18 cellular contexts compared by ENCODE assay signal in the genomic region with DNA sequence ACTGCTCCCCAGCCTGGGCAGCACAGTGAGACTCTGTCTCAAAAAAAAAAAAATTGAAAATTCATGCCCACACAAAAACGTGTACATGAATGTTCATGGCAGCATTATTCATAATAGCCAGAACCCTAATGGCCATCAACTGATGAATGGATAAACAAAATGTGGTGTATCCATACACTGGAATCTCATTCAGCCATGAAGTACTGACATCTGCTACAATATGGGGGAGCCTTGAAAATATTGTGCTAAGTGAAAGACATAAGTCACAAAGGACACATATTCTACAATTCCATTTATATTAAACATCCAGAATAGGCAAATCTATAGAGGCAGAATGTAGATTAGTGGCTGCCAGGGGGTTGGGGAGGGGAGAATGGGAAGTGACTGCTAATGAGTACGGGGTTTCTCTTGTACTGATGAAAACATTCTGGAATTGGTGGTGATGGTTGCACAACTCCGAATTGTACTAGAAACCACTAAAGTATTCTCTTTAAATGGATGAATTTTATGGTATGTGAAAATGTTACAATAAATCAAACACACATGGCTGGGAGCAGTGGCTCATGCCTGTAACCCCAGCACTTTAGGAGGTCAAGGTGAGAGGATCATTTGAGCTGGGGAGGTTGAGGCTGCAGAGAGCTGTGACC. TPM values are rescaled to one million over a fixed set of nuclear protein-coding genes. Genes with fewer than 3 reads are reported as not detected.
DNase-seq lines count a peak whose midpoint lies in the region; ATAC-seq and TF ChIP-seq lines count a peak whose summit lies in the region.
"Had no signal": no experiment of that assay in that cellular context is flagged by ENCODE, and none has a peak within 500 bp of the region (broad histone marks: within the 10 kb centered on the region; RNA-seq: fewer than 3 reads in every experiment).

No MANE protein-coding gene starts in this region.

- intact Hi-C loops in left ventricle myocardium superior (cut with micrococcal nuclease): no loop called here

- H3K4me1 ChIP-seq in HEK293 (ENCODE audit: control insufficient read depth, insufficient read depth, low read length): no peaks in the 10 kb centered on the region
- H3K4me1 ChIP-seq in adipocyte (ENCODE audit: control insufficient read depth, insufficient read depth, low read length): no peaks in the 10 kb centered on the region
- no peaks in the 10 kb centered on the region for H3K4me1 ChIP-seq in endodermal cell (ENCODE audit: control insufficient read depth, insufficient read depth, low read length)
- H3K4me1 ChIP-seq: BLaER1 treated with 17β-estradiol and CSF1 and Interleukin-3, amounts not matched to agents 10 nM and 100 nM had no signal

- H3K36me3 Mint-ChIP-seq in endodermal cell (ENCODE audit: low read depth): peaks cover 3% of the 10 kb centered on the region
- H3K36me3 Mint-ChIP-seq: CD8-positive, alpha-beta T cell had no signal

- H3K36me3 ChIP-seq in HEK293 (ENCODE audit: control insufficient read depth in 2 of 2, insufficient read depth in 1 of 2, low read length in 2 of 2): no peaks in the 10 kb centered on the region
- H3K36me3 ChIP-seq in adipocyte (ENCODE audit: control insufficient read depth, insufficient read depth, low read length, severe bottlenecking): no peaks in the 10 kb centered on the region
- no peaks in the 10 kb centered on the region for H3K36me3 ChIP-seq in endodermal cell (ENCODE audit: control insufficient read depth, insufficient read depth, low read length)
- H3K36me3 ChIP-seq: BLaER1 treated with 17β-estradiol and CSF1 and Interleukin-3, amounts not matched to agents 10 nM and 100 nM had no signal

- no peak overlapping the region for H3K27ac Mint-ChIP-seq in endodermal cell
- H3K27ac Mint-ChIP-seq: B cell; CD8-positive, alpha-beta T cell; H9 had no signal

- ATAC-seq in GM21526 (IDR thresholded peaks at IDR 0.05; ENCODE audit: low FRiP score, unreplicated experiment) (no peak), left ventricle myocardium superior (no peak), HG02759 (IDR thresholded peaks at IDR 0.05; ENCODE audit: unreplicated experiment) (no peak)
- ATAC-seq: CD8-positive, alpha-beta T cell had no signal

- DNase-seq in AG10803 (ENCODE audit: low read depth) (peak; percentile 36), adipocyte (ENCODE audit: low read depth) (peak; percentile 53), endodermal cell (peak; percentile 5), left ventricle myocardium superior (no peak), NCI-H1930 (lab: John Stamatoyannopoulos, UW) (no peak)
- DNase-seq: 8988T; Calu3; CD8-positive, alpha-beta T cell; DMS79 treated with DMSO at 0.1 percent for 48 hours; EL; GOT3; H9 had no signal

- no peak overlapping the region for H3K4me3 Mint-ChIP-seq in endodermal cell
- H3K4me3 Mint-ChIP-seq: B cell; CD8-positive, alpha-beta T cell; H9 had no signal

- no peaks in the 10 kb centered on the region for H3K27me3 ChIP-seq in adipocyte (replicated peaks; ENCODE audit: control insufficient read depth, insufficient read depth, low read length)
- H3K27me3 ChIP-seq in endodermal cell (ENCODE audit: control insufficient read depth, insufficient read depth, low read length, poor library complexity, severe bottlenecking): no peaks in the 10 kb centered on the region
- H3K27me3 ChIP-seq: BLaER1 treated with 17β-estradiol and CSF1 and Interleukin-3, amounts not matched to agents 10 nM and 100 nM had no signal

- no peaks in the 10 kb centered on the region for H3K9me3 ChIP-seq in HEK293 (ENCODE audit: control insufficient read depth, insufficient read depth, low read depth, low read length)
- H3K9me3 ChIP-seq in adipocyte (ENCODE audit: control insufficient read depth, low read length): peaks cover 5% of the 10 kb centered on the region
- H3K9me3 ChIP-seq in endodermal cell (ENCODE audit: control insufficient read depth, low read length): peaks cover 5% of the 10 kb centered on the region

- H3K27ac ChIP-seq in HEK293 (ENCODE audit: extremely low read depth, low read depth, low read length) (no peak overlapping the region), endodermal cell (ENCODE audit: low read depth, low read length) (no peak overlapping the region)
- H3K27ac ChIP-seq: BLaER1 treated with 17β-estradiol and CSF1 and Interleukin-3, amounts not matched to agents 10 nM and 100 nM had no signal

- no peak overlapping the region for H3K9ac ChIP-seq in adipocyte (ENCODE audit: low read length)
- H3K9ac ChIP-seq in endodermal cell (ENCODE audit: extremely low read depth, low read length, poor library complexity, severe bottlenecking): no peak overlapping the region
- H3K9ac ChIP-seq: BLaER1 treated with 17β-estradiol and CSF1 and Interleukin-3, amounts not matched to agents 10 nM and 100 nM had no signal

- no peaks in the 10 kb centered on the region for H3K4me1 Mint-ChIP-seq in endodermal cell
- H3K4me1 Mint-ChIP-seq: B cell, H9 had no signal

- peaks cover 2% of the 10 kb centered on the region for H3K27me3 Mint-ChIP-seq in endodermal cell (ENCODE audit: insufficient read depth)
- H3K27me3 Mint-ChIP-seq: B cell had no signal

- TF ChIP-seq CTCF in AG10803 (conservative IDR thresholded peaks at IDR 0.05; ENCODE audit: low read length) (no peak), HEK293 (tag by site-specific recombination; IDR thresholded peaks at IDR 0.05) (no peak), endodermal cell (conservative IDR thresholded peaks at IDR 0.05) (no peak)

- H3K4me3 ChIP-seq in AG10803 (ENCODE audit: low read length) (no peak overlapping the region), HEK293 (ENCODE audit: low read depth, low read length) (no peak overlapping the region), adipocyte (ENCODE audit: low read length) (no peak overlapping the region), endodermal cell (ENCODE audit: low read length) (no peak overlapping the region)
- H3K4me3 ChIP-seq: BLaER1 treated with 17β-estradiol and CSF1 and Interleukin-3, amounts not matched to agents 10 nM and 100 nM had no signal

- peaks cover 14% of the 10 kb centered on the region for H3K9me3 Mint-ChIP-seq in endodermal cell
- H3K9me3 Mint-ChIP-seq: CD8-positive, alpha-beta T cell had no signal

- POLR2A ChIA-PET in HEK293 (lab: Yijun Ruan, JAX): no interaction called here

- WGBS in endodermal cell (ENCODE audit: insufficient coverage in 1 of 2, insufficient read length in 1 of 2), 2 experiments: 83 to 100% methylated on average over 2 to 3 of the region's 3 CpGs

- CTCF ChIA-PET in HEK293 (lab: Yijun Ruan, JAX): interaction anchor here (1.4 kb wide), 1 partner anchor 43 kb away, joined by 3 read pairs; no protein-coding TSS in a partner anchor

TF ChIP-seq in HEK293, 187 proteins besides CTCF, POLR2A, EP300 and RAD21:
- TF ChIP-seq PRDM4 (tag by site-specific recombination; IDR thresholded peaks at IDR 0.05) (peak; percentile 70), ZBTB20 (tag by site-specific recombination; IDR thresholded peaks at IDR 0.05) (no peak), ZNF121 (tag by site-specific recombination; IDR thresholded peaks at IDR 0.05) (peak; percentile 60; the same call in 1 of the 2 replicates), ZNF10 (tag by site-specific recombination; IDR thresholded peaks at IDR 0.05) (peak; percentile 84), ZSCAN16 (tag by site-specific recombination; IDR thresholded peaks at IDR 0.05) (no peak)

RNA-seq across cellular contexts. Expression of gene KCNN3, which starts 33.0 kb away (rescaled TPM):
- total RNA-seq in endodermal cell: under 1 TPM; 0.57 to 0.75 TPM
- polyA plus RNA-seq in endodermal cell (2013, experiment 1 of 2): 4.5 TPM
- polyA plus RNA-seq in endodermal cell (2013, experiment 2 of 2): 5.8 TPM
- total RNA-seq in left ventricle myocardium superior: 4.0 TPM
- total RNA-seq: Calu3, HT-29 had no signal

RNA-seq across cellular contexts. Expression of gene PMVK, which starts 33.5 kb away (rescaled TPM):
- total RNA-seq in endodermal cell: 10 to 100 TPM; 16.0 to 16.4 TPM
- polyA plus RNA-seq in endodermal cell (2013, experiment 1 of 2): 28.1 TPM
- polyA plus RNA-seq in endodermal cell (2013, experiment 2 of 2): 27.0 TPM
- 66.6 TPM for total RNA-seq in left ventricle myocardium superior

RNA-seq across cellular contexts. Expression of gene PBXIP1, which starts 52.9 kb away (rescaled TPM):
- total RNA-seq in endodermal cell (10 to 100 TPM; 42.5 to 61.3 TPM), left ventricle myocardium superior (60.4 TPM)
- 38.9 TPM for polyA plus RNA-seq in endodermal cell (2013, experiment 1 of 2)
- polyA plus RNA-seq in endodermal cell (2013, experiment 2 of 2): 39.4 TPM

RNA-seq across cellular contexts. Expression of gene PYGO2, which starts 58.5 kb away (rescaled TPM):
- total RNA-seq in endodermal cell: 10 to 100 TPM; 33.4 to 40.4 TPM
- polyA plus RNA-seq in endodermal cell (2013, experiment 1 of 2): 35.0 TPM
- 32.2 TPM for polyA plus RNA-seq in endodermal cell (2013, experiment 2 of 2)
- 14.7 TPM for total RNA-seq in left ventricle myocardium superior

Comparison
In these comparisons a context has a peak if more than half of its experiments do, and no peak if none do; other contexts are left out.
1. DNase-seq: peak in AG10803 (single experiment), adipocyte (single experiment) and endodermal cell (single experiment); none in left ventricle myocardium superior (single experiment) and NCI-H1930 (0 of 2).